ENCODE assay signal across 19 cellular contexts in the genomic region with DNA sequence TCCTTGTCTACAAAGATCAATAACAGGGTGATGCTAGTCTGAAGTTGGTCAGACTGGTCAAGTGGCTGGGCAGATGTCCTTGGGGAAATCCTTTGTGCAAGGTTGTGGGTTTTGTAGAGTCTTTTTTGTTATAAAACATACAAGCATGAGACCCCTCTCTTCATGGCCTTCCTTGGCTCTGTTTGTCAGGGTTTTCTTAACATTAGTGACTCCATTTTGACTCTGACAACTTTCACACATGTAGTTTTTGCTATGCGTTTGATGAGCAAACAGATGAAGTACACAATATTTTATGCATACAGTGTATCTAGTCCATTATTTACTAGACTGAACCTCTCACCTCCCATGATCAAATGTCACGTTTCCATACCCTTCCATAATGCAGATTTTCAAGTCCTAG.
"Had no signal": no experiment of that assay in that cellular context is flagged by ENCODE, and none has a peak within 500 bp of the region (broad histone marks: within the 10 kb centered on the region; RNA-seq: fewer than 3 reads in every experiment).

No MANE protein-coding gene starts in this region.

- H3K4me3 Mint-ChIP-seq: activated naive CD8-positive, alpha-beta T cell treated with anti-CD3 and anti-CD28 coated beads for 36 hours; activated T-cell treated with anti-CD3 and anti-CD28 coated beads, Interleukin-2, amount 50 U/mL, for 4 hours; endodermal cell; memory B cell; neural crest cell; stimulated activated memory B cell treated with anti-CD40 and anti-IgM and Interleukin-4, amounts not matched to agents 10 μg/mL and 1 μg/mL and 100 μg/mL, for 72 hours; WTC11 had no signal

- H3K9me3 Mint-ChIP-seq: activated naive CD8-positive, alpha-beta T cell treated with anti-CD3 and anti-CD28 coated beads for 36 hours; activated T-cell treated with anti-CD3 and anti-CD28 coated beads, Interleukin-2, amount 50 U/mL, for 4 hours; endodermal cell; neural crest cell; stimulated activated memory B cell treated with anti-CD40 and anti-IgM and Interleukin-4, amounts not matched to agents 10 μg/mL and 1 μg/mL and 100 μg/mL, for 72 hours had no signal

- DNase-seq: activated CD4-positive, alpha-beta T cell treated with anti-CD3 and anti-CD28 coated beads for 4 hours; activated naive CD8-positive, alpha-beta T cell treated with anti-CD3 and anti-CD28 coated beads for 36 hours; activated T-cell treated with anti-CD3 and anti-CD28 coated beads, Interleukin-2, amount 50 U/mL, for 4 hours; colonic mucosa; endodermal cell; heart left ventricle; left cardiac atrium; posterior cingulate gyrus; right lobe of liver; stimulated activated CD4-positive, alpha-beta T cell treated with anti-CD3 and anti-CD28 coated beads, Interleukin-2, amount 100 ng/mL, for 24 hours; T-helper 9 cell; testis; trophoblast cell; uterus had no signal

- H3K27me3 Mint-ChIP-seq: activated naive CD8-positive, alpha-beta T cell treated with anti-CD3 and anti-CD28 coated beads for 36 hours; memory B cell; stimulated activated memory B cell treated with anti-CD40 and anti-IgM and Interleukin-4, amounts not matched to agents 10 μg/mL and 1 μg/mL and 100 μg/mL, for 72 hours had no signal

- H3K27ac Mint-ChIP-seq: activated naive CD8-positive, alpha-beta T cell treated with anti-CD3 and anti-CD28 coated beads for 36 hours; endodermal cell; memory B cell; stimulated activated memory B cell treated with anti-CD40 and anti-IgM and Interleukin-4, amounts not matched to agents 10 μg/mL and 1 μg/mL and 100 μg/mL, for 72 hours; WTC11 had no signal

- H3K36me3 Mint-ChIP-seq: activated naive CD8-positive, alpha-beta T cell treated with anti-CD3 and anti-CD28 coated beads for 36 hours; stimulated activated memory B cell treated with anti-CD40 and anti-IgM and Interleukin-4, amounts not matched to agents 10 μg/mL and 1 μg/mL and 100 μg/mL, for 72 hours; WTC11 had no signal

- ATAC-seq: gastroesophageal sphincter; heart left ventricle; left cardiac atrium; stimulated activated memory B cell treated with anti-CD40 and anti-IgM and Interleukin-4, amounts not matched to agents 10 μg/mL and 1 μg/mL and 100 μg/mL, for 72 hours; WTC11 had no signal
